In the genomic region with DNA sequence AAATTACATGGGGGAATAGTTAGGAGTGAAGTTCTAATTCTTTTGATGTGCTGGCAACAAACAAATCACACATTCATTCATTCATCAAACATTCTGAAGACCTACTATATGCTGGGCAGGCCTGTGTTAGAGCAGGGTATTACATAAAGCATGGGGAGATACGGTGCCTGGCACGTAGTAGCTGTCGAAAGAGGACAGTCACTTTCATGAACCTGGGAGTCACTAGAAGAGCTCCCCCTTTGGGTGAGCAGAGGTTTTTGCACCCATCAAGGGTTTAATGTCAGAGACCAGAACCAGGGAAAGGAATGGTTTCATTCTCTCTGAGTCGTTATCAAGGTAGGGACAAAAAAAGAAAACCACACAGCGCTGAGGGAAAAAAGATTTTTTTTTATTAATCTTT, we compare ENCODE assay signal across 1 cellular context.
TF ChIP-seq lines count a peak whose summit lies in the region.

No MANE protein-coding gene starts in this region.

TF ChIP-seq in K562, 482 proteins besides CTCF, POLR2A, EP300 and RAD21 (continued from another document):
- TF ChIP-seq NFE2L1 (tag; IDR thresholded peaks at IDR 0.05; ENCODE audit: borderline replicate concordance, low read depth) (no peak), NR4A1 (CRISPR knock-in tag; IDR thresholded peaks at IDR 0.05) (no peak), NR4A1 (tag; IDR thresholded peaks at IDR 0.05) (no peak), GABPB1 (CRISPR knock-in tag; IDR thresholded peaks at IDR 0.05) (no peak), SMC3 (conservative IDR thresholded peaks at IDR 0.05; ENCODE audit: insufficient read depth, low read depth, low read length) (0 out of 2 replicates have a peak, but pooled peaks have one; percentile 15), HEY1 (CRISPR knock-in tag; IDR thresholded peaks at IDR 0.05; ENCODE audit: borderline replicate concordance) (no peak), ZNF12 (CRISPR knock-in tag; IDR thresholded peaks at IDR 0.05) (no peak), CXXC5 (CRISPR knock-in tag; IDR thresholded peaks at IDR 0.05) (no peak), TOE1 (IDR thresholded peaks at IDR 0.05; ENCODE audit: borderline replicate concordance) (no peak), TOE1 (CRISPR knock-in tag; IDR thresholded peaks at IDR 0.05; ENCODE audit: borderline replicate concordance, low read depth) (no peak), E4F1 (CRISPR knock-in tag; IDR thresholded peaks at IDR 0.05; ENCODE audit: borderline replicate concordance) (no peak), RBM39 (optimal IDR thresholded peaks at IDR 0.05; ENCODE audit: low read depth, low read length) (no peak), L3MBTL2 (IDR thresholded peaks at IDR 0.05) (no peak), ZNF174 (CRISPR knock-in tag; IDR thresholded peaks at IDR 0.05) (no peak), POLR3A (IDR thresholded peaks at IDR 0.05; ENCODE audit: borderline replicate concordance, extremely low read depth, insufficient read depth, insufficient read length) (no peak), LARP7 (IDR thresholded peaks at IDR 0.05) (no peak), SAFB (IDR thresholded peaks at IDR 0.05; ENCODE audit: borderline replicate concordance, low read depth, low read length) (no peak), ARID2 (IDR thresholded peaks at IDR 0.05) (no peak), ZBTB7A (IDR thresholded peaks at IDR 0.05; ENCODE audit: borderline replicate concordance, control insufficient read depth, low read depth, low read length) (no peak), CBX5 (IDR thresholded peaks at IDR 0.05; ENCODE audit: borderline replicate concordance, low read depth) (no peak), TBL1XR1 (IDR thresholded peaks at IDR 0.05; ENCODE audit: low read length in 2 of 2) (0 out of 4 replicates have a peak, but pooled peaks of 1 of the 2 experiments have one; percentile 12), ZSCAN32 (CRISPR knock-in tag; IDR thresholded peaks at IDR 0.05) (no peak)
- TF ChIP-seq, protein P1, sequence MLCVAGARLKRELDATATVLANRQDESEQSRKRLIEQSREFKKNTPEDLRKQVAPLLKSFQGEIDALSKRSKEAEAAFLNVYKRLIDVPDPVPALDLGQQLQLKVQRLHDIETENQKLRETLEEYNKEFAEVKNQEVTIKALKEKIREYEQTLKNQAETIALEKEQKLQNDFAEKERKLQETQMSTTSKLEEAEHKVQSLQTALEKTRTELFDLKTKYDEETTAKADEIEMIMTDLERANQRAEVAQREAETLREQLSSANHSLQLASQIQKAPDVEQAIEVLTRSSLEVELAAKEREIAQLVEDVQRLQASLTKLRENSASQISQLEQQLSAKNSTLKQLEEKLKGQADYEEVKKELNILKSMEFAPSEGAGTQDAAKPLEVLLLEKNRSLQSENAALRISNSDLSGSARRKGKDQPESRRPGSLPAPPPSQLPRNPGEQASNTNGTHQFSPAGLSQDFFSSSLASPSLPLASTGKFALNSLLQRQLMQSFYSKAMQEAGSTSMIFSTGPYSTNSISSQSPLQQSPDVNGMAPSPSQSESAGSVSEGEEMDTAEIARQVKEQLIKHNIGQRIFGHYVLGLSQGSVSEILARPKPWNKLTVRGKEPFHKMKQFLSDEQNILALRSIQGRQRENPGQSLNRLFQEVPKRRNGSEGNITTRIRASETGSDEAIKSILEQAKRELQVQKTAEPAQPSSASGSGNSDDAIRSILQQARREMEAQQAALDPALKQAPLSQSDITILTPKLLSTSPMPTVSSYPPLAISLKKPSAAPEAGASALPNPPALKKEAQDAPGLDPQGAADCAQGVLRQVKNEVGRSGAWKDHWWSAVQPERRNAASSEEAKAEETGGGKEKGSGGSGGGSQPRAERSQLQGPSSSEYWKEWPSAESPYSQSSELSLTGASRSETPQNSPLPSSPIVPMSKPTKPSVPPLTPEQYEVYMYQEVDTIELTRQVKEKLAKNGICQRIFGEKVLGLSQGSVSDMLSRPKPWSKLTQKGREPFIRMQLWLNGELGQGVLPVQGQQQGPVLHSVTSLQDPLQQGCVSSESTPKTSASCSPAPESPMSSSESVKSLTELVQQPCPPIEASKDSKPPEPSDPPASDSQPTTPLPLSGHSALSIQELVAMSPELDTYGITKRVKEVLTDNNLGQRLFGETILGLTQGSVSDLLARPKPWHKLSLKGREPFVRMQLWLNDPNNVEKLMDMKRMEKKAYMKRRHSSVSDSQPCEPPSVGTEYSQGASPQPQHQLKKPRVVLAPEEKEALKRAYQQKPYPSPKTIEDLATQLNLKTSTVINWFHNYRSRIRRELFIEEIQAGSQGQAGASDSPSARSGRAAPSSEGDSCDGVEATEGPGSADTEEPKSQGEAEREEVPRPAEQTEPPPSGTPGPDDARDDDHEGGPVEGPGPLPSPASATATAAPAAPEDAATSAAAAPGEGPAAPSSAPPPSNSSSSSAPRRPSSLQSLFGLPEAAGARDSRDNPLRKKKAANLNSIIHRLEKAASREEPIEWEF (CRISPR knock-in tag; IDR thresholded peaks at IDR 0.05): no peak
- TF ChIP-seq, protein P2, sequence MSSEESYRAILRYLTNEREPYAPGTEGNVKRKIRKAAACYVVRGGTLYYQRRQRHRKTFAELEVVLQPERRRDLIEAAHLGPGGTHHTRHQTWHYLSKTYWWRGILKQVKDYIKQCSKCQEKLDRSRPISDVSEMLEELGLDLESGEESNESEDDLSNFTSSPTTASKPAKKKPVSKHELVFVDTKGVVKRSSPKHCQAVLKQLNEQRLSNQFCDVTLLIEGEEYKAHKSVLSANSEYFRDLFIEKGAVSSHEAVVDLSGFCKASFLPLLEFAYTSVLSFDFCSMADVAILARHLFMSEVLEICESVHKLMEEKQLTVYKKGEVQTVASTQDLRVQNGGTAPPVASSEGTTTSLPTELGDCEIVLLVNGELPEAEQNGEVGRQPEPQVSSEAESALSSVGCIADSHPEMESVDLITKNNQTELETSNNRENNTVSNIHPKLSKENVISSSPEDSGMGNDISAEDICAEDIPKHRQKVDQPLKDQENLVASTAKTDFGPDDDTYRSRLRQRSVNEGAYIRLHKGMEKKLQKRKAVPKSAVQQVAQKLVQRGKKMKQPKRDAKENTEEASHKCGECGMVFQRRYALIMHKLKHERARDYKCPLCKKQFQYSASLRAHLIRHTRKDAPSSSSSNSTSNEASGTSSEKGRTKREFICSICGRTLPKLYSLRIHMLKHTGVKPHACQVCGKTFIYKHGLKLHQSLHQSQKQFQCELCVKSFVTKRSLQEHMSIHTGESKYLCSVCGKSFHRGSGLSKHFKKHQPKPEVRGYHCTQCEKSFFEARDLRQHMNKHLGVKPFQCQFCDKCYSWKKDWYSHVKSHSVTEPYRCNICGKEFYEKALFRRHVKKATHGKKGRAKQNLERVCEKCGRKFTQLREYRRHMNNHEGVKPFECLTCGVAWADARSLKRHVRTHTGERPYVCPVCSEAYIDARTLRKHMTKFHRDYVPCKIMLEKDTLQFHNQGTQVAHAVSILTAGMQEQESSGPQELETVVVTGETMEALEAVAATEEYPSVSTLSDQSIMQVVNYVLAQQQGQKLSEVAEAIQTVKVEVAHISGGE (CRISPR knock-in tag; IDR thresholded peaks at IDR 0.05): no peak
- TF ChIP-seq, protein P3, sequence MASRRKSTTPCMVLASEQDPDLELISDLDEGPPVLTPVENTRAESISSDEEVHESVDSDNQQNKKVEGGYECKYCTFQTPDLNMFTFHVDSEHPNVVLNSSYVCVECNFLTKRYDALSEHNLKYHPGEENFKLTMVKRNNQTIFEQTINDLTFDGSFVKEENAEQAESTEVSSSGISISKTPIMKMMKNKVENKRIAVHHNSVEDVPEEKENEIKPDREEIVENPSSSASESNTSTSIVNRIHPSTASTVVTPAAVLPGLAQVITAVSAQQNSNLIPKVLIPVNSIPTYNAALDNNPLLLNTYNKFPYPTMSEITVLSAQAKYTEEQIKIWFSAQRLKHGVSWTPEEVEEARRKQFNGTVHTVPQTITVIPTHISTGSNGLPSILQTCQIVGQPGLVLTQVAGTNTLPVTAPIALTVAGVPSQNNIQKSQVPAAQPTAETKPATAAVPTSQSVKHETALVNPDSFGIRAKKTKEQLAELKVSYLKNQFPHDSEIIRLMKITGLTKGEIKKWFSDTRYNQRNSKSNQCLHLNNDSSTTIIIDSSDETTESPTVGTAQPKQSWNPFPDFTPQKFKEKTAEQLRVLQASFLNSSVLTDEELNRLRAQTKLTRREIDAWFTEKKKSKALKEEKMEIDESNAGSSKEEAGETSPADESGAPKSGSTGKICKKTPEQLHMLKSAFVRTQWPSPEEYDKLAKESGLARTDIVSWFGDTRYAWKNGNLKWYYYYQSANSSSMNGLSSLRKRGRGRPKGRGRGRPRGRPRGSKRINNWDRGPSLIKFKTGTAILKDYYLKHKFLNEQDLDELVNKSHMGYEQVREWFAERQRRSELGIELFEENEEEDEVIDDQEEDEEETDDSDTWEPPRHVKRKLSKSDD (conservative IDR thresholded peaks at IDR 0.05; ENCODE audit: low read length): no peak
- TF ChIP-seq, protein P4, sequence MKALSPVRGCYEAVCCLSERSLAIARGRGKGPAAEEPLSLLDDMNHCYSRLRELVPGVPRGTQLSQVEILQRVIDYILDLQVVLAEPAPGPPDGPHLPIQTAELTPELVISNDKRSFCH (CRISPR knock-in tag; IDR thresholded peaks at IDR 0.05): no peak
- TF ChIP-seq, protein P4 (tag; IDR thresholded peaks at IDR 0.05): no peak
TF ChIP-seq in K562: peak in this region for 8.
